Comparison of ENCODE assay signal across 9 cellular contexts in genomic region chr9:69204869-69205268, GRCh38. TPM values are rescaled to one million over a fixed set of nuclear protein-coding genes. Genes with fewer than 3 reads are reported as not detected.
DNase-seq lines count a peak whose midpoint lies in the region; ATAC-seq and TF ChIP-seq lines count a peak whose summit lies in the region.
"Had no signal": no experiment of that assay in that cellular context is flagged by ENCODE, and none has a peak within 500 bp of the region (broad histone marks: within the 10 kb centered on the region; RNA-seq: fewer than 3 reads in every experiment).

No MANE protein-coding gene starts in this region.

- H3K4me1 ChIP-seq in RWPE2 (ENCODE audit: insufficient read depth, poor library complexity, severe bottlenecking) (peaks cover 6% of the 10 kb centered on the region), uterus (no peaks in the 10 kb centered on the region)

- H3K27ac ChIP-seq in RWPE2 (ENCODE audit: poor library complexity, severe bottlenecking) (no peak overlapping the region), uterus (peak overlapping the region; percentile 15 to 21)

- ATAC-seq in RWPE2 (ENCODE audit: low read depth), result peak; percentile 27; the same call in 1 of the 3 replicates

- no peaks in the 10 kb centered on the region for H3K27me3 ChIP-seq in RWPE2 (ENCODE audit: insufficient read depth, poor library complexity, severe bottlenecking)
- no peaks in the 10 kb centered on the region for H3K27me3 ChIP-seq in uterus

- no peak overlapping the region for H3K4me3 ChIP-seq in RWPE2 (ENCODE audit: severe bottlenecking)
- H3K4me3 ChIP-seq in fibroblast of mammary gland (ENCODE audit: control insufficient read depth, low read depth, low read length), result no peak overlapping the region
- H3K4me3 ChIP-seq in uterus, result no peak overlapping the region

- no peak for TF ChIP-seq CTCF in RWPE2 (IDR thresholded peaks at IDR 0.05; ENCODE audit: poor library complexity, severe bottlenecking)
- TF ChIP-seq CTCF in fibroblast of mammary gland (conservative IDR thresholded peaks at IDR 0.05; ENCODE audit: control insufficient read depth, insufficient read depth, low read depth, low read length), result no peak
- TF ChIP-seq CTCF in uterus (IDR thresholded peaks at IDR 0.05), result no peak

- no peak for TF ChIP-seq POLR2A in uterus (IDR thresholded peaks at IDR 0.05)

- H3K9me3 Mint-ChIP-seq in activated T-helper 2 cell treated with anti-CD3 and anti-CD28 coated beads, Interferon-gamma antibody, Interleukin-2, Interleukin-4, amounts not matched to agents 10 μg/mL and 5 μg/mL and 100 μg/mL, durations not matched to agents 14 hours and 24 hours and 36 hours, result no peaks in the 10 kb centered on the region
- H3K9me3 Mint-ChIP-seq: naive B cell had no signal

- intact Hi-C loops in uterus (cut with DNase I; ENCODE audit: low total_unique reads), result no loop called here
- intact Hi-C loops in activated T-helper 2 cell treated with anti-CD3 and anti-CD28 coated beads, Interferon-gamma antibody, Interleukin-2, Interleukin-4, amounts not matched to agents 10 μg/mL and 5 μg/mL and 100 μg/mL, durations not matched to agents 14 hours and 24 hours and 36 hours (cut with micrococcal nuclease), result no loop called here

- no peak overlapping the region for H3K4me3 Mint-ChIP-seq in activated T-helper 2 cell treated with anti-CD3 and anti-CD28 coated beads, Interferon-gamma antibody, Interleukin-2, Interleukin-4, amounts not matched to agents 10 μg/mL and 5 μg/mL and 100 μg/mL, durations not matched to agents 14 hours and 24 hours and 36 hours (ENCODE audit: low read depth)
- H3K4me3 Mint-ChIP-seq: naive B cell had no signal

- no peaks in the 10 kb centered on the region for H3K36me3 Mint-ChIP-seq in activated T-helper 2 cell treated with anti-CD3 and anti-CD28 coated beads, Interferon-gamma antibody, Interleukin-2, Interleukin-4, amounts not matched to agents 10 μg/mL and 5 μg/mL and 100 μg/mL, durations not matched to agents 14 hours and 24 hours and 36 hours (ENCODE audit: low read depth)
- H3K36me3 Mint-ChIP-seq: naive B cell had no signal

- H3K27me3 Mint-ChIP-seq in activated T-helper 2 cell treated with anti-CD3 and anti-CD28 coated beads, Interferon-gamma antibody, Interleukin-2, Interleukin-4, amounts not matched to agents 10 μg/mL and 5 μg/mL and 100 μg/mL, durations not matched to agents 14 hours and 24 hours and 36 hours (ENCODE audit: low read depth), result peaks cover 2% of the 10 kb centered on the region

- H3K4me1 Mint-ChIP-seq in activated T-helper 2 cell treated with anti-CD3 and anti-CD28 coated beads, Interferon-gamma antibody, Interleukin-2, Interleukin-4, amounts not matched to agents 10 μg/mL and 5 μg/mL and 100 μg/mL, durations not matched to agents 14 hours and 24 hours and 36 hours (ENCODE audit: low read depth), result peaks cover 13% of the 10 kb centered on the region

- H3K9me3 ChIP-seq in RWPE2 (ENCODE audit: severe bottlenecking) (no peaks in the 10 kb centered on the region), uterus (no peaks in the 10 kb centered on the region)

- H3K27ac Mint-ChIP-seq in activated T-helper 2 cell treated with anti-CD3 and anti-CD28 coated beads, Interferon-gamma antibody, Interleukin-2, Interleukin-4, amounts not matched to agents 10 μg/mL and 5 μg/mL and 100 μg/mL, durations not matched to agents 14 hours and 24 hours and 36 hours, result no peak overlapping the region

- H3K36me3 ChIP-seq in RWPE2 (ENCODE audit: low read depth) (0 out of 2 replicates have a peak, but pooled peaks cover 3% of the 10 kb centered on the region), uterus (no peaks in the 10 kb centered on the region)

- DNase-seq in RWPE2 (ENCODE audit: low spot score), result no peak
- DNase-seq in fibroblast of mammary gland (ENCODE audit: low read depth), result peak; percentile 70
- peak; percentile 91 for DNase-seq in medulla oblongata (ENCODE audit: extremely low spot score)
- no peak for DNase-seq in uterus
- no peak for DNase-seq in kidney glomerular epithelial cell (lab: John Stamatoyannopoulos, UW)
- no peak for DNase-seq in DMS114 treated with DMSO at 0.1 percent for 48 hours (lab: John Stamatoyannopoulos, UW; ENCODE audit: unreplicated experiment)
- DNase-seq in activated T-helper 2 cell treated with anti-CD3 and anti-CD28 coated beads, Interferon-gamma antibody, Interleukin-2, Interleukin-4, amounts not matched to agents 10 μg/mL and 5 μg/mL and 100 μg/mL, durations not matched to agents 14 hours and 24 hours and 36 hours (ENCODE audit: low spot score), result no peak
- DNase-seq: activated gamma-delta T cell, naive B cell had no signal

RNA-seq across cellular contexts. Expression of gene TJP2, which starts 30.8 kb away (rescaled TPM):
- 100 to 1,000 TPM in 1 of 4 donors, 10 to 100 TPM in 3; 38.6 to 110 (median 44.7) TPM for total RNA-seq in uterus
- total RNA-seq in activated T-helper 2 cell treated with anti-CD3 and anti-CD28 coated beads, Interferon-gamma antibody, Interleukin-2, Interleukin-4, amounts not matched to agents 10 μg/mL and 5 μg/mL and 100 μg/mL, durations not matched to agents 14 hours and 24 hours and 36 hours, result 11.9 and 12.4 TPM in 2 replicates

Comparison
In these comparisons a context has a peak if more than half of its experiments do, and no peak if none do; other contexts are left out.
1. DNase-seq: peak in fibroblast of mammary gland (single experiment) and medulla oblongata (single experiment); none in RWPE2 (single experiment), uterus (0 of 2), kidney glomerular epithelial cell (single experiment), DMS114 treated with DMSO at 0.1 percent for 48 hours (single experiment) and activated T-helper 2 cell treated with anti-CD3 and anti-CD28 coated beads, Interferon-gamma antibody, Interleukin-2, Interleukin-4, amounts not matched to agents 10 μg/mL and 5 μg/mL and 100 μg/mL, durations not matched to agents 14 hours and 24 hours and 36 hours (single experiment).